Comparison of ENCODE assay signal across 3 cellular contexts in the genomic region with DNA sequence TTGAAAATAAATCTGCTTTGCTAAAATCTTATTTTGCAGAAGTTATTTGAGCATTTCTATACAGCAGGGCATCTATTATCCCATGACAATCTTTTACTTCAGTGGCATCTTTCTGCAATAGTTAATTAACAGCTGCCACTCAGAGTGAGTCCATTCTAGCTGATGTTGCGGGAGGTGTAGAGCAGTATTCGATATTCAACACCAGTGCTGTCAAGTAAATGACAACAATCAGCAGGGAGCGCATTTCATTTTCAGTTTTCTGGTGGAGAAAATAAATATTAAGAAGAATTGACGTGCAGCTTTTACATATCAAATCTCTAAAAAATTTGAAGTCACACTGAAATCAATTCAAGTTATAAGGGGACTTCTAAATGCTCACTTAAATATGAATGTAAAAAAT.
"Had no signal": no experiment of that assay in that cellular context is flagged by ENCODE, and none has a peak within 500 bp of the region (broad histone marks: within the 10 kb centered on the region; RNA-seq: fewer than 3 reads in every experiment).

No MANE protein-coding gene starts in this region.

- ATAC-seq: GM12878 had no signal

- DNase-seq: GDM1, GF-D8 had no signal

- H3K4me3 ChIP-seq: GM12878 had no signal
